ENCODE assay signal across 18 cellular contexts in genomic region chr3:115165266-115165665, GRCh38. TPM values are rescaled to one million over a fixed set of nuclear protein-coding genes. Genes with fewer than 3 reads are reported as not detected.
A peak's percentile ranks its signal among the peaks of the same experiment; 100 is the strongest.
DNase-seq lines count a peak whose midpoint lies in the region; ATAC-seq and TF ChIP-seq lines count a peak whose summit lies in the region.
"Had no signal": no experiment of that assay in that cellular context is flagged by ENCODE, and none has a peak within 500 bp of the region (broad histone marks: within the 10 kb centered on the region; RNA-seq: fewer than 3 reads in every experiment).

No MANE protein-coding gene starts in this region.

- H3K27me3 Mint-ChIP-seq in CD4-positive, alpha-beta T cell, result no peaks in the 10 kb centered on the region
- H3K27me3 Mint-ChIP-seq in effector memory CD8-positive, alpha-beta T cell, result no peaks in the 10 kb centered on the region
- H3K27me3 Mint-ChIP-seq: B cell had no signal

- TF ChIP-seq CTCF in CD4-positive, alpha-beta T cell (IDR thresholded peaks at IDR 0.05), result no peak

- peak overlapping the region; percentile 87 for H3K27ac Mint-ChIP-seq in CD4-positive, alpha-beta T cell
- peak overlapping the region; percentile 86 to 97 for H3K27ac Mint-ChIP-seq in effector memory CD8-positive, alpha-beta T cell
- H3K27ac Mint-ChIP-seq: B cell, HFFc6 had no signal

- TF ChIP-seq POLR2A in GM18505 (IDR thresholded peaks at IDR 0.05; ENCODE audit: borderline replicate concordance, extremely low read depth, insufficient read depth, insufficient read length), result no peak

- POLR2A ChIA-PET in CD4-positive, alpha-beta T cell (lab: Charles Lee), result interaction anchor here (0.7 to 5.2 kb wide), 13 partner anchors 10 to 951 kb away, joined by 3 to 188 read pairs (median 4); partner anchors contain the start of gene ZBTB20

- no peaks in the 10 kb centered on the region for H3K9me3 Mint-ChIP-seq in CD4-positive, alpha-beta T cell
- no peaks in the 10 kb centered on the region for H3K9me3 Mint-ChIP-seq in effector memory CD8-positive, alpha-beta T cell
- H3K9me3 Mint-ChIP-seq: HFFc6 had no signal

- ATAC-seq in CD4-positive, alpha-beta T cell (ENCODE audit: poor library complexity), result peak; percentile 93
- peak; percentile 94 for ATAC-seq in effector memory CD8-positive, alpha-beta T cell (replicated peaks)
- no peak for ATAC-seq in GM18505 (IDR thresholded peaks at IDR 0.05; ENCODE audit: unreplicated experiment)
- ATAC-seq: left cardiac atrium had no signal

- no peaks in the 10 kb centered on the region for H3K9me3 ChIP-seq in CD4-positive, alpha-beta T cell (ENCODE audit: control insufficient read depth, low read length)
- H3K9me3 ChIP-seq: SJSA1, upper lobe of left lung had no signal

- DNase-seq in CD1c-positive myeloid dendritic cell (ENCODE audit: extremely low spot score) (peak; percentile 26), T-helper 22 cell (ENCODE audit: low read depth) (peak; percentile 29), DMS 273 treated with DMSO at 0.1 percent for 48 hours (lab: John Stamatoyannopoulos, UW) (no peak), medulla oblongata (ENCODE audit: extremely low spot score) (no peak), HuH-7.5 (ENCODE audit: low spot score) (no peak)
- DNase-seq in CD4-positive, alpha-beta T cell, result peak in 7 of 10 experiments; percentile 6 to 47 (median 19)
- DNase-seq in effector memory CD8-positive, alpha-beta T cell, result peak; percentile 31 to 39 (median 33)
- DNase-seq: DMS53, HFFc6, left cardiac atrium, MV-4-11, NCI-H2029 treated with DMSO at 0.1 percent for 48 hours, NCI-H510A, posterior cingulate gyrus, upper lobe of left lung had no signal

- intact Hi-C loops in CD4-positive, alpha-beta T cell (cut with DNase I, micrococcal nuclease), result loop anchor here (1.0 to 10.0 kb wide), 7 partner anchors 16 to 783 kb away; partner anchors contain the start of gene ZBTB20 (in 1 of the 2)

- no peaks in the 10 kb centered on the region for H3K27me3 ChIP-seq in CD4-positive, alpha-beta T cell (ENCODE audit: control insufficient read depth, insufficient read depth, low read length)
- H3K27me3 ChIP-seq: SJSA1, upper lobe of left lung had no signal

- H3K27ac ChIP-seq in CD4-positive, alpha-beta T cell (ENCODE audit: low read depth, low read length), result peak overlapping the region; percentile 29
- H3K27ac ChIP-seq: SJSA1, upper lobe of left lung had no signal

- no peaks in the 10 kb centered on the region for H3K36me3 Mint-ChIP-seq in CD4-positive, alpha-beta T cell (ENCODE audit: low read depth)
- no peaks in the 10 kb centered on the region for H3K36me3 Mint-ChIP-seq in effector memory CD8-positive, alpha-beta T cell (ENCODE audit: insufficient read depth)

- peak overlapping the region; percentile 16 for H3K4me3 Mint-ChIP-seq in CD4-positive, alpha-beta T cell
- H3K4me3 Mint-ChIP-seq in effector memory CD8-positive, alpha-beta T cell, result peak overlapping the region in 1 of 2 donors; percentile 55
- H3K4me3 Mint-ChIP-seq: B cell, HFFc6 had no signal

- peaks cover 38% of the 10 kb centered on the region for H3K4me1 Mint-ChIP-seq in CD4-positive, alpha-beta T cell (ENCODE audit: low read depth)
- peaks cover 19 to 27% of the 10 kb centered on the region in 2 donors for H3K4me1 Mint-ChIP-seq in effector memory CD8-positive, alpha-beta T cell (ENCODE audit: low read depth in 2 of 2)

- CTCF ChIA-PET in CD4-positive, alpha-beta T cell (lab: Charles Lee), result interaction anchor here (0.8 to 2.8 kb wide), 8 partner anchors 15 to 619 kb away, joined by 3 to 14 read pairs (median 4); no protein-coding TSS in a partner anchor

RNA-seq across cellular contexts. Expression of gene ZBTB20, which starts 18.2 kb away (rescaled TPM):
- 10 to 100 TPM; 41.6 to 47.4 TPM for total RNA-seq in CD4-positive, alpha-beta T cell

Comparison
In these comparisons a context has a peak if more than half of its experiments do, and no peak if none do; other contexts are left out.
1. DNase-seq: peak in CD1c-positive myeloid dendritic cell (single experiment), CD4-positive, alpha-beta T cell (7 of 10), T-helper 22 cell (single experiment) and effector memory CD8-positive, alpha-beta T cell (3 of 3); none in DMS 273 treated with DMSO at 0.1 percent for 48 hours (single experiment), medulla oblongata (single experiment) and HuH-7.5 (single experiment).